2 cellular contexts compared by ENCODE assay signal in the genomic region with DNA sequence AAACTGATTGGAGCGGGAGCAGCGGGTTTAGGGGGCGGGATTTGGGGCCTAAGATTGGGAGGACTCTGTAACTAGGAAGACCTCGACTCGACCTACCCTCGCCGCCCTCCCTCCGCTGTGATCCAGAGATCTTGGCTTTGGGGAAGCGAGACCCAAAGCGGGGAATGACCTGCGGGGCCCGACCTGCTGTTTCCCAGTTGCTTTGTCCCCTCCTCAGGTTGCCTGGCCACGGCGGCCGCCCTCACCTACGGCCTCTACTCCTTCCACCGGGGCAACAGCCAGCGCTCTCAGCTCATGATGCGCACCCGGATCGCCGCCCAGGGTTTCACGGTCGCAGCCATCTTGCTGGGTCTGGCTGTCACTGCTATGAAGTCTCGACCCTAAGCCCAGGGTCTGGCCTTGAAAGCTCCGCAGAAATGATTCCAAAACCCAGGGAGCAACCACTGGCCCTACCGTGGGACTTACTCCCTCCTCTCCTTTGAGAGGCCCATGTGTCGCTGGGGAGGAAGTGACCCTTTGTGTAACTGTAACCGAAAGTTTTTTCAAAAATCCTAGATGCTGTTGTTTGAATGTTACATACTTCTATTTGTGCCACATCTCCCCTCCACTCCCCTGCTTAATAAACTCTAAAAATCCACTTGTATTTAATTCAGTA.
TF ChIP-seq lines count a peak whose summit lies in the region.

No MANE protein-coding gene starts in this region.

TF ChIP-seq in GM12891, 5 proteins besides CTCF, POLR2A, EP300 and RAD21:
- TF ChIP-seq POLR2AphosphoS5 (IDR thresholded peaks at IDR 0.05; ENCODE audit: low read depth, low read length): peak; percentile 92
- TF ChIP-seq TAF1 (IDR thresholded peaks at IDR 0.05; ENCODE audit: low read depth, low read length): peak; percentile 78
- TF ChIP-seq POU2F2 (IDR thresholded peaks at IDR 0.05; ENCODE audit: low read depth, low read length): no peak
- TF ChIP-seq SPI1 (IDR thresholded peaks at IDR 0.05; ENCODE audit: low read depth, low read length): peak; percentile 83
- TF ChIP-seq PAX5 (IDR thresholded peaks at IDR 0.05; ENCODE audit: insufficient read depth, low read length, severe bottlenecking): no peak

TF ChIP-seq in HepG2, 621 proteins besides CTCF, POLR2A, EP300 and RAD21 (continues in another document):
- peak; percentile 90 for TF ChIP-seq YY1 (IDR thresholded peaks at IDR 0.05; ENCODE audit: insufficient read depth, insufficient replicate concordance, low read depth, low read length)
- TF ChIP-seq ZNF263 (CRISPR knock-in tag; IDR thresholded peaks at IDR 0.05): peak; percentile 99
- TF ChIP-seq, protein P1, sequence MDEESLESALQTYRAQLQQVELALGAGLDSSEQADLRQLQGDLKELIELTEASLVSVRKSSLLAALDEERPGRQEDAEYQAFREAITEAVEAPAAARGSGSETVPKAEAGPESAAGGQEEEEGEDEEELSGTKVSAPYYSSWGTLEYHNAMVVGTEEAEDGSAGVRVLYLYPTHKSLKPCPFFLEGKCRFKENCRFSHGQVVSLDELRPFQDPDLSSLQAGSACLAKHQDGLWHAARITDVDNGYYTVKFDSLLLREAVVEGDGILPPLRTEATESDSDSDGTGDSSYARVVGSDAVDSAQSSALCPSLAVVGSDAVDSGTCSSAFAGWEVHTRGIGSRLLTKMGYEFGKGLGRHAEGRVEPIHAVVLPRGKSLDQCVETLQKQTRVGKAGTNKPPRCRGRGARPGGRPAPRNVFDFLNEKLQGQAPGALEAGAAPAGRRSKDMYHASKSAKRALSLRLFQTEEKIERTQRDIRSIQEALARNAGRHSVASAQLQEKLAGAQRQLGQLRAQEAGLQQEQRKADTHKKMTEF (CRISPR knock-in tag; IDR thresholded peaks at IDR 0.05): peak; percentile 2; the same call in 1 of the 2 replicates
- peak; percentile 49; the same call in 1 of the 2 replicates for TF ChIP-seq GFI1 (CRISPR knock-in tag; IDR thresholded peaks at IDR 0.05; ENCODE audit: borderline replicate concordance)
- TF ChIP-seq, protein P2, sequence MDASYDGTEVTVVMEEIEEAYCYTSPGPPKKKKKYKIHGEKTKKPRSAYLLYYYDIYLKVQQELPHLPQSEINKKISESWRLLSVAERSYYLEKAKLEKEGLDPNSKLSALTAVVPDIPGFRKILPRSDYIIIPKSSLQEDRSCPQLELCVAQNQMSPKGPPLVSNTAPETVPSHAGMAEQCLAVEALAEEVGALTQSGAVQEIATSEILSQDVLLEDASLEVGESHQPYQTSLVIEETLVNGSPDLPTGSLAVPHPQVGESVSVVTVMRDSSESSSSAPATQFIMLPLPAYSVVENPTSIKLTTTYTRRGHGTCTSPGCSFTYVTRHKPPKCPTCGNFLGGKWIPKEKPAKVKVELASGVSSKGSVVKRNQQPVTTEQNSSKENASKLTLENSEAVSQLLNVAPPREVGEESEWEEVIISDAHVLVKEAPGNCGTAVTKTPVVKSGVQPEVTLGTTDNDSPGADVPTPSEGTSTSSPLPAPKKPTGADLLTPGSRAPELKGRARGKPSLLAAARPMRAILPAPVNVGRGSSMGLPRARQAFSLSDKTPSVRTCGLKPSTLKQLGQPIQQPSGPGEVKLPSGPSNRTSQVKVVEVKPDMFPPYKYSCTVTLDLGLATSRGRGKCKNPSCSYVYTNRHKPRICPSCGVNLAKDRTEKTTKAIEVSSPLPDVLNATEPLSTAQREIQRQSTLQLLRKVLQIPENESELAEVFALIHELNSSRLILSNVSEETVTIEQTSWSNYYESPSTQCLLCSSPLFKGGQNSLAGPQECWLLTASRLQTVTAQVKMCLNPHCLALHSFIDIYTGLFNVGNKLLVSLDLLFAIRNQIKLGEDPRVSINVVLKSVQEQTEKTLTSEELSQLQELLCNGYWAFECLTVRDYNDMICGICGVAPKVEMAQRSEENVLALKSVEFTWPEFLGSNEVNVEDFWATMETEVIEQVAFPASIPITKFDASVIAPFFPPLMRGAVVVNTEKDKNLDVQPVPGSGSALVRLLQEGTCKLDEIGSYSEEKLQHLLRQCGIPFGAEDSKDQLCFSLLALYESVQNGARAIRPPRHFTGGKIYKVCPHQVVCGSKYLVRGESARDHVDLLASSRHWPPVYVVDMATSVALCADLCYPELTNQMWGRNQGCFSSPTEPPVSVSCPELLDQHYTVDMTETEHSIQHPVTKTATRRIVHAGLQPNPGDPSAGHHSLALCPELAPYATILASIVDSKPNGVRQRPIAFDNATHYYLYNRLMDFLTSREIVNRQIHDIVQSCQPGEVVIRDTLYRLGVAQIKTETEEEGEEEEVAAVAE (CRISPR knock-in tag; IDR thresholded peaks at IDR 0.05; ENCODE audit: borderline replicate concordance): 0 out of 2 replicates have a peak, but pooled peaks have one; percentile 55
- TF ChIP-seq, protein P3, sequence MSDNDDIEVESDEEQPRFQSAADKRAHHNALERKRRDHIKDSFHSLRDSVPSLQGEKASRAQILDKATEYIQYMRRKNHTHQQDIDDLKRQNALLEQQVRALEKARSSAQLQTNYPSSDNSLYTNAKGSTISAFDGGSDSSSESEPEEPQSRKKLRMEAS (IDR thresholded peaks at IDR 0.05): peak; percentile 38
- TF ChIP-seq RARA (CRISPR knock-in tag; IDR thresholded peaks at IDR 0.05): peak; percentile 5; the same call in 1 of the 2 replicates
- peak; percentile 40; the same call in 1 of the 2 replicates for TF ChIP-seq KAT7 (CRISPR knock-in tag; IDR thresholded peaks at IDR 0.05; ENCODE audit: borderline replicate concordance)
- peak; percentile 22 for TF ChIP-seq HDAC1 (CRISPR knock-in tag; IDR thresholded peaks at IDR 0.05)
- TF ChIP-seq ZNF567 (CRISPR knock-in tag; IDR thresholded peaks at IDR 0.05; ENCODE audit: borderline replicate concordance): peak; percentile 85; the same call in 1 of the 2 replicates
- TF ChIP-seq, protein P4, sequence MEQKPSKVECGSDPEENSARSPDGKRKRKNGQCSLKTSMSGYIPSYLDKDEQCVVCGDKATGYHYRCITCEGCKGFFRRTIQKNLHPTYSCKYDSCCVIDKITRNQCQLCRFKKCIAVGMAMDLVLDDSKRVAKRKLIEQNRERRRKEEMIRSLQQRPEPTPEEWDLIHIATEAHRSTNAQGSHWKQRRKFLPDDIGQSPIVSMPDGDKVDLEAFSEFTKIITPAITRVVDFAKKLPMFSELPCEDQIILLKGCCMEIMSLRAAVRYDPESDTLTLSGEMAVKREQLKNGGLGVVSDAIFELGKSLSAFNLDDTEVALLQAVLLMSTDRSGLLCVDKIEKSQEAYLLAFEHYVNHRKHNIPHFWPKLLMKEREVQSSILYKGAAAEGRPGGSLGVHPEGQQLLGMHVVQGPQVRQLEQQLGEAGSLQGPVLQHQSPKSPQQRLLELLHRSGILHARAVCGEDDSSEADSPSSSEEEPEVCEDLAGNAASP (CRISPR knock-in tag; IDR thresholded peaks at IDR 0.05; ENCODE audit: borderline replicate concordance): 0 out of 2 replicates have a peak, but pooled peaks have one; percentile 3
- peak; percentile 63; the same call in 1 of the 2 replicates for TF ChIP-seq MYNN (CRISPR knock-in tag; IDR thresholded peaks at IDR 0.05; ENCODE audit: low read depth)
- TF ChIP-seq, protein P5, sequence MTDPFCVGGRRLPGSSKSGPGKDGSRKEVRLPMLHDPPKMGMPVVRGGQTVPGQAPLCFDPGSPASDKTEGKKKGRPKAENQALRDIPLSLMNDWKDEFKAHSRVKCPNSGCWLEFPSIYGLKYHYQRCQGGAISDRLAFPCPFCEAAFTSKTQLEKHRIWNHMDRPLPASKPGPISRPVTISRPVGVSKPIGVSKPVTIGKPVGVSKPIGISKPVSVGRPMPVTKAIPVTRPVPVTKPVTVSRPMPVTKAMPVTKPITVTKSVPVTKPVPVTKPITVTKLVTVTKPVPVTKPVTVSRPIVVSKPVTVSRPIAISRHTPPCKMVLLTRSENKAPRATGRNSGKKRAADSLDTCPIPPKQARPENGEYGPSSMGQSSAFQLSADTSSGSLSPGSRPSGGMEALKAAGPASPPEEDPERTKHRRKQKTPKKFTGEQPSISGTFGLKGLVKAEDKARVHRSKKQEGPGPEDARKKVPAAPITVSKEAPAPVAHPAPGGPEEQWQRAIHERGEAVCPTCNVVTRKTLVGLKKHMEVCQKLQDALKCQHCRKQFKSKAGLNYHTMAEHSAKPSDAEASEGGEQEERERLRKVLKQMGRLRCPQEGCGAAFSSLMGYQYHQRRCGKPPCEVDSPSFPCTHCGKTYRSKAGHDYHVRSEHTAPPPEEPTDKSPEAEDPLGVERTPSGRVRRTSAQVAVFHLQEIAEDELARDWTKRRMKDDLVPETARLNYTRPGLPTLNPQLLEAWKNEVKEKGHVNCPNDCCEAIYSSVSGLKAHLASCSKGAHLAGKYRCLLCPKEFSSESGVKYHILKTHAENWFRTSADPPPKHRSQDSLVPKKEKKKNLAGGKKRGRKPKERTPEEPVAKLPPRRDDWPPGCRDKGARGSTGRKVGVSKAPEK (CRISPR knock-in tag; IDR thresholded peaks at IDR 0.05; ENCODE audit: borderline replicate concordance): no peak
- TF ChIP-seq KDM3A (CRISPR knock-in tag; IDR thresholded peaks at IDR 0.05; ENCODE audit: low read depth): 0 out of 2 replicates have a peak, but pooled peaks have one; percentile 10
- 0 out of 2 replicates have a peak, but pooled peaks have one; percentile 73 for TF ChIP-seq ZNF431 (CRISPR knock-in tag; IDR thresholded peaks at IDR 0.05; ENCODE audit: borderline replicate concordance, low read depth)
- TF ChIP-seq RBFOX2 (IDR thresholded peaks at IDR 0.05; ENCODE audit: low read depth, low read length): peak; percentile 81
- 0 out of 2 replicates have a peak, but pooled peaks have one; percentile 44 for TF ChIP-seq ZNF451 (CRISPR knock-in tag; IDR thresholded peaks at IDR 0.05)
- TF ChIP-seq, protein P6, sequence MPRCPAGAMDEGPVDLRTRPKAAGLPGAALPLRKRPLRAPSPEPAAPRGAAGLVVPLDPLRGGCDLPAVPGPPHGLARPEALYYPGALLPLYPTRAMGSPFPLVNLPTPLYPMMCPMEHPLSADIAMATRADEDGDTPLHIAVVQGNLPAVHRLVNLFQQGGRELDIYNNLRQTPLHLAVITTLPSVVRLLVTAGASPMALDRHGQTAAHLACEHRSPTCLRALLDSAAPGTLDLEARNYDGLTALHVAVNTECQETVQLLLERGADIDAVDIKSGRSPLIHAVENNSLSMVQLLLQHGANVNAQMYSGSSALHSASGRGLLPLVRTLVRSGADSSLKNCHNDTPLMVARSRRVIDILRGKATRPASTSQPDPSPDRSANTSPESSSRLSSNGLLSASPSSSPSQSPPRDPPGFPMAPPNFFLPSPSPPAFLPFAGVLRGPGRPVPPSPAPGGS (CRISPR knock-in tag; IDR thresholded peaks at IDR 0.05): no peak
- peak; percentile 85 for TF ChIP-seq POLR2AphosphoS5 (IDR thresholded peaks at IDR 0.05; ENCODE audit: low read depth, low read length)
- TF ChIP-seq ZBTB38 (CRISPR knock-in tag; IDR thresholded peaks at IDR 0.05): peak; percentile 12; the same call in 1 of the 2 replicates
- peak; percentile 46; the same call in 1 of the 2 replicates for TF ChIP-seq CCDC6 (CRISPR knock-in tag; IDR thresholded peaks at IDR 0.05)
- TF ChIP-seq HES4 (CRISPR knock-in tag; IDR thresholded peaks at IDR 0.05; ENCODE audit: borderline replicate concordance): 0 out of 2 replicates have a peak, but pooled peaks have one; percentile 27
- TF ChIP-seq TOE1 (CRISPR knock-in tag; IDR thresholded peaks at IDR 0.05): 0 out of 2 replicates have a peak, but pooled peaks have one; percentile 20
- TF ChIP-seq, protein P7, sequence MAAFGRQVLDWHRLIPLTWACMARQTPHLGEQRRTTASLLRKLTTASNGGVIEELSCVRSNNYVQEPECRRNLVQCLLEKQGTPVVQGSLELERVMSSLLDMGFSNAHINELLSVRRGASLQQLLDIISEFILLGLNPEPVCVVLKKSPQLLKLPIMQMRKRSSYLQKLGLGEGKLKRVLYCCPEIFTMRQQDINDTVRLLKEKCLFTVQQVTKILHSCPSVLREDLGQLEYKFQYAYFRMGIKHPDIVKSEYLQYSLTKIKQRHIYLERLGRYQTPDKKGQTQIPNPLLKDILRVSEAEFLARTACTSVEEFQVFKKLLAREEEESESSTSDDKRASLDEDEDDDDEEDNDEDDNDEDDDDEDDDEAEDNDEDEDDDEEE (CRISPR knock-in tag; IDR thresholded peaks at IDR 0.05): peak; percentile 21; the same call in 1 of the 2 replicates
- peak; percentile 5 for TF ChIP-seq XRCC5 (optimal IDR thresholded peaks at IDR 0.05; ENCODE audit: low read length)
- no peak for TF ChIP-seq ZNF253 (CRISPR knock-in tag; IDR thresholded peaks at IDR 0.05; ENCODE audit: borderline replicate concordance)
- TF ChIP-seq NFYB (CRISPR knock-in tag; IDR thresholded peaks at IDR 0.05): peak; percentile 69; the same call in 1 of the 2 replicates
- TF ChIP-seq, protein P8, sequence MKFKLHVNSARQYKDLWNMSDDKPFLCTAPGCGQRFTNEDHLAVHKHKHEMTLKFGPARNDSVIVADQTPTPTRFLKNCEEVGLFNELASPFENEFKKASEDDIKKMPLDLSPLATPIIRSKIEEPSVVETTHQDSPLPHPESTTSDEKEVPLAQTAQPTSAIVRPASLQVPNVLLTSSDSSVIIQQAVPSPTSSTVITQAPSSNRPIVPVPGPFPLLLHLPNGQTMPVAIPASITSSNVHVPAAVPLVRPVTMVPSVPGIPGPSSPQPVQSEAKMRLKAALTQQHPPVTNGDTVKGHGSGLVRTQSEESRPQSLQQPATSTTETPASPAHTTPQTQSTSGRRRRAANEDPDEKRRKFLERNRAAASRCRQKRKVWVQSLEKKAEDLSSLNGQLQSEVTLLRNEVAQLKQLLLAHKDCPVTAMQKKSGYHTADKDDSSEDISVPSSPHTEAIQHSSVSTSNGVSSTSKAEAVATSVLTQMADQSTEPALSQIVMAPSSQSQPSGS (CRISPR knock-in tag; IDR thresholded peaks at IDR 0.05): no peak
- TF ChIP-seq, protein P9, sequence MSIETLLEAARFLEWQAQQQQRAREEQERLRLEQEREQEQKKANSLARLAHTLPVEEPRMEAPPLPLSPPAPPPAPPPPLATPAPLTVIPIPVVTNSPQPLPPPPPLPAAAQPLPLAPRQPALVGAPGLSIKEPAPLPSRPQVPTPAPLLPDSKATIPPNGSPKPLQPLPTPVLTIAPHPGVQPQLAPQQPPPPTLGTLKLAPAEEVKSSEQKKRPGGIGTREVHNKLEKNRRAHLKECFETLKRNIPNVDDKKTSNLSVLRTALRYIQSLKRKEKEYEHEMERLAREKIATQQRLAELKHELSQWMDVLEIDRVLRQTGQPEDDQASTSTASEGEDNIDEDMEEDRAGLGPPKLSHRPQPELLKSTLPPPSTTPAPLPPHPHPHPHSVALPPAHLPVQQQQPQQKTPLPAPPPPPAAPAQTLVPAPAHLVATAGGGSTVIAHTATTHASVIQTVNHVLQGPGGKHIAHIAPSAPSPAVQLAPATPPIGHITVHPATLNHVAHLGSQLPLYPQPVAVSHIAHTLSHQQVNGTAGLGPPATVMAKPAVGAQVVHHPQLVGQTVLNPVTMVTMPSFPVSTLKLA (IDR thresholded peaks at IDR 0.05): no peak
- peak; percentile 2; the same call in 1 of the 2 replicates for TF ChIP-seq ZFY (CRISPR knock-in tag; IDR thresholded peaks at IDR 0.05)
